In genomic region chr12:69157023-69157655, GRCh38 we compare ENCODE assay signal across 8 cellular contexts.
DNase-seq lines count a peak whose midpoint lies in the region; ATAC-seq and TF ChIP-seq lines count a peak whose summit lies in the region.

No MANE protein-coding gene starts in this region.

- TF ChIP-seq POLR2A in esophagus squamous epithelium (IDR thresholded peaks at IDR 0.05): no peak

- H3K4me3 ChIP-seq in PC-3 (ENCODE audit: low read length) (no peak overlapping the region), esophagus squamous epithelium (peak overlapping the region in 1 of 4 donors; percentile 34)

- intact Hi-C loops in PC-3 (cut with micrococcal nuclease): loop anchor here (5.0 to 10.0 kb wide), 2 partner anchors 85 to 128 kb away; no protein-coding TSS in a partner anchor
- intact Hi-C loops in esophagus squamous epithelium (cut with DNase I): loop anchor here (10.0 kb wide), 1 partner anchor 198 kb away; the partner anchor contains the start of gene YEATS4

- no peaks in the 10 kb centered on the region for H3F3A ChIP-seq in PC-3 (ENCODE audit: low read length, unreplicated experiment)

- 16 to 21% methylated on average over 12 to 13 of the region's 13 CpGs for WGBS in esophagus squamous epithelium, 2 donors

- H3K79me2 ChIP-seq in PC-3 (ENCODE audit: low read length): no peaks in the 10 kb centered on the region

- ATAC-seq in GM21423 (IDR thresholded peaks at IDR 0.05; ENCODE audit: unreplicated experiment) (peak; percentile 95), PC-3 (peak; percentile 91)
- ATAC-seq in stimulated activated naive CD8-positive, alpha-beta T cell treated with anti-CD3 and anti-CD28 coated beads, Interleukin-15, Interleukin-2, amounts not matched to agents 100 U/mL and 50 U/mL, for 24 hours: peak; percentile 83

- CTCF ChIA-PET in PC-3 (lab: Charles Lee): interaction anchor here (0.6 to 0.8 kb wide), 2 partner anchors 15 to 63 kb away, joined by 4 to 14 read pairs; no protein-coding TSS in a partner anchor

- no peak overlapping the region for H3K27ac Mint-ChIP-seq in nephron

- peak overlapping the region; percentile 68 for H3K4me2 ChIP-seq in PC-3 (ENCODE audit: low read length)

- H4K20me1 ChIP-seq in PC-3 (ENCODE audit: low read length): no peaks in the 10 kb centered on the region

- H3K36me3 ChIP-seq in PC-3 (ENCODE audit: low read depth, low read length): no peaks in the 10 kb centered on the region
- H3K36me3 ChIP-seq in esophagus squamous epithelium: no peaks in the 10 kb centered on the region

- H3K9me3 ChIP-seq in PC-3 (ENCODE audit: low read length): no peaks in the 10 kb centered on the region
- H3K9me3 ChIP-seq in esophagus squamous epithelium: no peaks in the 10 kb centered on the region

- DNase-seq in DMS 273 treated with DMSO at 0.1 percent for 48 hours (lab: John Stamatoyannopoulos, UW): peak; percentile 42
- peak; percentile 87 for DNase-seq in HT-29 (ENCODE audit: low spot score)
- peak; percentile 89 for DNase-seq in PC-3
- DNase-seq in activated T-cell treated with anti-CD3 and anti-CD28 coated beads for 48 hours (ENCODE audit: low read depth): peak; percentile 88
- no peak for DNase-seq in esophagus squamous epithelium (lab: John Stamatoyannopoulos, UW)
- DNase-seq in stimulated activated naive CD8-positive, alpha-beta T cell treated with anti-CD3 and anti-CD28 coated beads, Interleukin-15, Interleukin-2, amounts not matched to agents 100 U/mL and 50 U/mL, for 24 hours: peak; percentile 97

- peak overlapping the region; percentile 90 for H2AFZ ChIP-seq in PC-3 (ENCODE audit: low read length)

- H3K27me3 Mint-ChIP-seq in nephron (ENCODE audit: low read depth): peaks cover 4% of the 10 kb centered on the region

- H3K4me1 ChIP-seq in PC-3 (ENCODE audit: insufficient read depth, low read length) (peaks cover 7% of the 10 kb centered on the region; the same call in 1 of the 2 replicates), esophagus squamous epithelium (peaks cover 0 to 11% (median 0%) of the 10 kb centered on the region in 3 donors)

- H3K27ac ChIP-seq in PC-3 (ENCODE audit: low read length): no peak overlapping the region
- no peak overlapping the region for H3K27ac ChIP-seq in esophagus squamous epithelium

- BruUV-seq in PC-3 (replicated peaks; lab: Mats Ljungman, UMichigan): no TSS peak

- peaks cover 5% of the 10 kb centered on the region for H3K4me1 Mint-ChIP-seq in nephron

- TF ChIP-seq CTCF in PC-3 (conservative IDR thresholded peaks at IDR 0.05; ENCODE audit: low read depth, low read length): peak; percentile 95
- TF ChIP-seq CTCF in esophagus squamous epithelium (IDR thresholded peaks at IDR 0.05): peak; percentile 66 to 86 (median 79)
- peak; percentile 85 to 94 (median 87) for TF ChIP-seq CTCF in nephron (IDR thresholded peaks at IDR 0.05; ENCODE audit: unreplicated experiment in 3 of 3)

- H3K9me2 ChIP-seq in PC-3 (replicated peaks; ENCODE audit: low read length): no peaks in the 10 kb centered on the region

- no peaks in the 10 kb centered on the region for H3K36me3 Mint-ChIP-seq in nephron (ENCODE audit: low read depth)

- no peaks in the 10 kb centered on the region for H3K9me3 Mint-ChIP-seq in nephron

- no peak overlapping the region for H3K9ac ChIP-seq in PC-3 (ENCODE audit: low read length)

- POLR2A ChIA-PET in PC-3 (lab: Charles Lee; ENCODE audit: unreplicated experiment): no interaction called here

- no peaks in the 10 kb centered on the region for H3K27me3 ChIP-seq in PC-3 (ENCODE audit: low read length)
- no peaks in the 10 kb centered on the region for H3K27me3 ChIP-seq in esophagus squamous epithelium

- no peak overlapping the region for H3K4me3 Mint-ChIP-seq in nephron
